ENCODE assay signal across 25 cellular contexts in genomic region chr1:170727953-170728352, GRCh38.
"Had no signal": no experiment of that assay in that cellular context is flagged by ENCODE, and none has a peak within 500 bp of the region (broad histone marks: within the 10 kb centered on the region; RNA-seq: fewer than 3 reads in every experiment).

No MANE protein-coding gene starts in this region.

- H3K4me2 ChIP-seq: KMS-11 had no signal

- H3K4me3 ChIP-seq: cardiac muscle cell, SJSA1 had no signal

- H3K4me3 Mint-ChIP-seq: activated naive CD8-positive, alpha-beta T cell; activated T-cell treated with anti-CD3 and anti-CD28 coated beads, Interleukin-2, amount 50 U/mL, for 4 hours; T-helper 17 cell; WTC11 had no signal

- H3K9ac ChIP-seq: KMS-11 had no signal

- H3K9me3 ChIP-seq: SJSA1 had no signal

- DNase-seq: activated CD4-positive, alpha-beta T cell treated with anti-CD3 and anti-CD28 coated beads for 48 hours; activated CD4-positive, alpha-beta T cell treated with anti-CD3 and anti-CD28 coated beads, Interleukin-2, amount 50 U/mL, for 48 hours; activated CD4-positive, CD25-positive, alpha-beta regulatory T cell treated with anti-CD3 and anti-CD28 coated beads, Interleukin-2, amount 50 U/mL, for 72 hours; activated CD8-positive, alpha-beta memory T cell treated with anti-CD3 and anti-CD28 coated beads for 24 hours; activated effector memory CD4-positive, alpha-beta T cell treated with anti-CD3 and anti-CD28 coated beads, Interleukin-2, amount 50 U/mL, for 16 hours; activated naive CD4-positive, alpha-beta T cell treated with Interleukin-2 at 50 U/mL for 16 hours; activated T-cell treated with anti-CD3 and anti-CD28 coated beads, Interleukin-2, amount 50 U/mL, for 4 hours; amygdala; brain microvascular endothelial cell; NCI-H1092; NCI-H1417; NCI-H1930; NCI-H2171; NCI-H226; NCI-H526; NCI-H82; PC-3; SHP77; T-helper 17 cell; T-helper 9 cell had no signal

- H3K27ac ChIP-seq: brain microvascular endothelial cell, cardiac muscle cell, KMS-11, SJSA1 had no signal

- H3K4me1 Mint-ChIP-seq: T-helper 17 cell, WTC11 had no signal

- H3K9me3 Mint-ChIP-seq: activated T-cell treated with anti-CD3 and anti-CD28 coated beads, Interleukin-2, amount 50 U/mL, for 4 hours; WTC11 had no signal

- H3K36me3 Mint-ChIP-seq: activated naive CD8-positive, alpha-beta T cell; WTC11 had no signal

- H3K36me3 ChIP-seq: cardiac muscle cell, SJSA1 had no signal

- H3K27ac Mint-ChIP-seq: activated naive CD8-positive, alpha-beta T cell; T-helper 17 cell; WTC11 had no signal

- H3K27me3 ChIP-seq: brain microvascular endothelial cell, cardiac muscle cell, SJSA1 had no signal

- H3K4me1 ChIP-seq: SJSA1 had no signal
